16 cellular contexts compared by ENCODE assay signal in genomic region chr1:1082239-1083180, GRCh38. TPM values are rescaled to one million over a fixed set of nuclear protein-coding genes. Genes with fewer than 3 reads are reported as not detected.
A peak's percentile ranks its signal among the peaks of the same experiment; 100 is the strongest.
DNase-seq lines count a peak whose midpoint lies in the region; ATAC-seq and TF ChIP-seq lines count a peak whose summit lies in the region.
"Had no signal": no experiment of that assay in that cellular context is flagged by ENCODE, and none has a peak within 500 bp of the region (broad histone marks: within the 10 kb centered on the region; RNA-seq: fewer than 3 reads in every experiment).

No MANE protein-coding gene starts in this region.

- H3K4me3 ChIP-seq in mucosa of descending colon: no peak overlapping the region
- H3K4me3 ChIP-seq: SK-N-MC had no signal

- H3K27me3 Mint-ChIP-seq in type B pancreatic cell: no peaks in the 10 kb centered on the region
- H3K27me3 Mint-ChIP-seq: activated naive CD8-positive, alpha-beta T cell had no signal

- no peaks in the 10 kb centered on the region for H3K36me3 Mint-ChIP-seq in activated naive CD4-positive, alpha-beta T cell treated with anti-CD3 and anti-CD28 coated beads, Interleukin-2, amount 50 U/mL, for 72 hours
- H3K36me3 Mint-ChIP-seq in type B pancreatic cell: no peaks in the 10 kb centered on the region
- H3K36me3 Mint-ChIP-seq: activated naive CD8-positive, alpha-beta T cell; immature natural killer cell had no signal

- no peaks in the 10 kb centered on the region for H3K4me1 Mint-ChIP-seq in type B pancreatic cell (ENCODE audit: unreplicated experiment)

- no peaks in the 10 kb centered on the region for H3K9me3 ChIP-seq in mucosa of descending colon

- no peak overlapping the region for H3K4me3 Mint-ChIP-seq in type B pancreatic cell
- H3K4me3 Mint-ChIP-seq: activated naive CD8-positive, alpha-beta T cell; immature natural killer cell had no signal

- intact Hi-C loops in mucosa of descending colon (cut with DNase I, micrococcal nuclease): no loop called here

- DNase-seq in activated naive CD4-positive, alpha-beta T cell treated with anti-CD3 and anti-CD28 coated beads, Interleukin-2, amount 50 U/mL, for 16 hours: peak; percentile 10
- DNase-seq in activated naive CD4-positive, alpha-beta T cell treated with anti-CD3 and anti-CD28 coated beads, Interleukin-2, amount 50 U/mL, for 72 hours (ENCODE audit: low spot score in 2 of 2): no peak
- peak; percentile 1 for DNase-seq in effector CD4-positive, alpha-beta T cell
- DNase-seq in mucosa of descending colon (peak in 2 of 3 donors; percentile 25 to 52), type B pancreatic cell (ENCODE audit: extremely low spot score, unreplicated experiment) (peak; percentile 71), DMS79 (lab: John Stamatoyannopoulos, UW) (no peak), mesenteric fat pad (ENCODE audit: low spot score) (no peak)
- DNase-seq in activated CD4-positive, alpha-beta T cell treated with anti-CD3 and anti-CD28 coated beads for 48 hours: no peak
- DNase-seq: Calu3, foreskin keratinocyte, immature natural killer cell, NCI-H1105 had no signal

- TF ChIP-seq CTCF in mucosa of descending colon (IDR thresholded peaks at IDR 0.05) (no peak), type B pancreatic cell (conservative IDR thresholded peaks at IDR 0.05) (no peak)

- ATAC-seq in activated naive CD4-positive, alpha-beta T cell treated with anti-CD3 and anti-CD28 coated beads, Interleukin-2, amount 50 U/mL, for 72 hours: no peak
- ATAC-seq in mucosa of descending colon: no peak
- ATAC-seq: foreskin keratinocyte had no signal

- no peaks in the 10 kb centered on the region for H3K36me3 ChIP-seq in mucosa of descending colon (ENCODE audit: low read depth)

- H3K4me1 ChIP-seq in mucosa of descending colon (ENCODE audit: low read depth): peaks cover 13% of the 10 kb centered on the region

- no peak overlapping the region for H3K27ac Mint-ChIP-seq in activated naive CD4-positive, alpha-beta T cell treated with anti-CD3 and anti-CD28 coated beads, Interleukin-2, amount 50 U/mL, for 72 hours
- no peak overlapping the region for H3K27ac Mint-ChIP-seq in type B pancreatic cell
- H3K27ac Mint-ChIP-seq: activated naive CD8-positive, alpha-beta T cell; immature natural killer cell had no signal

- no peaks in the 10 kb centered on the region for H3K9me3 Mint-ChIP-seq in activated naive CD4-positive, alpha-beta T cell treated with anti-CD3 and anti-CD28 coated beads, Interleukin-2, amount 50 U/mL, for 72 hours
- H3K9me3 Mint-ChIP-seq in type B pancreatic cell: no peaks in the 10 kb centered on the region
- H3K9me3 Mint-ChIP-seq: immature natural killer cell had no signal

RNA-seq across cellular contexts. Expression of gene RNF223, which starts 8.4 kb away (rescaled TPM):
- total RNA-seq in activated naive CD4-positive, alpha-beta T cell treated with anti-CD3 and anti-CD28 coated beads, Interleukin-2, amount 50 U/mL, for 72 hours: not detected
- total RNA-seq in mucosa of descending colon (1 to 10 TPM; 1.3 to 7.5 (median 2.1) TPM), type B pancreatic cell (ENCODE audit: low replicate concordance) (1.2 and 2.5 TPM in 2 replicates), mesenteric fat pad (not detected)
- total RNA-seq: pulmonary artery endothelial cell, temporal lobe had no signal

RNA-seq across cellular contexts. Expression of gene C1orf159, which starts 33.4 kb away (rescaled TPM):
- 10 to 100 TPM; 20.7 to 21.2 TPM for total RNA-seq in activated naive CD4-positive, alpha-beta T cell treated with anti-CD3 and anti-CD28 coated beads, Interleukin-2, amount 50 U/mL, for 72 hours
- total RNA-seq in mucosa of descending colon (10 to 100 TPM; 18.4 to 25.3 (median 24.0) TPM), type B pancreatic cell (ENCODE audit: low replicate concordance) (20.0 and 21.2 TPM in 2 replicates), mesenteric fat pad (9.0 TPM)

Comparison
In these comparisons a context has a peak if more than half of its experiments do, and no peak if none do; other contexts are left out.
1. DNase-seq: peak in activated naive CD4-positive, alpha-beta T cell treated with anti-CD3 and anti-CD28 coated beads, Interleukin-2, amount 50 U/mL, for 16 hours (single experiment), effector CD4-positive, alpha-beta T cell (single experiment), mucosa of descending colon (2 of 3) and type B pancreatic cell (single experiment); none in activated naive CD4-positive, alpha-beta T cell treated with anti-CD3 and anti-CD28 coated beads, Interleukin-2, amount 50 U/mL, for 72 hours (0 of 2), DMS79 (single experiment), mesenteric fat pad (single experiment) and activated CD4-positive, alpha-beta T cell treated with anti-CD3 and anti-CD28 coated beads for 48 hours (single experiment).